In the genomic region with DNA sequence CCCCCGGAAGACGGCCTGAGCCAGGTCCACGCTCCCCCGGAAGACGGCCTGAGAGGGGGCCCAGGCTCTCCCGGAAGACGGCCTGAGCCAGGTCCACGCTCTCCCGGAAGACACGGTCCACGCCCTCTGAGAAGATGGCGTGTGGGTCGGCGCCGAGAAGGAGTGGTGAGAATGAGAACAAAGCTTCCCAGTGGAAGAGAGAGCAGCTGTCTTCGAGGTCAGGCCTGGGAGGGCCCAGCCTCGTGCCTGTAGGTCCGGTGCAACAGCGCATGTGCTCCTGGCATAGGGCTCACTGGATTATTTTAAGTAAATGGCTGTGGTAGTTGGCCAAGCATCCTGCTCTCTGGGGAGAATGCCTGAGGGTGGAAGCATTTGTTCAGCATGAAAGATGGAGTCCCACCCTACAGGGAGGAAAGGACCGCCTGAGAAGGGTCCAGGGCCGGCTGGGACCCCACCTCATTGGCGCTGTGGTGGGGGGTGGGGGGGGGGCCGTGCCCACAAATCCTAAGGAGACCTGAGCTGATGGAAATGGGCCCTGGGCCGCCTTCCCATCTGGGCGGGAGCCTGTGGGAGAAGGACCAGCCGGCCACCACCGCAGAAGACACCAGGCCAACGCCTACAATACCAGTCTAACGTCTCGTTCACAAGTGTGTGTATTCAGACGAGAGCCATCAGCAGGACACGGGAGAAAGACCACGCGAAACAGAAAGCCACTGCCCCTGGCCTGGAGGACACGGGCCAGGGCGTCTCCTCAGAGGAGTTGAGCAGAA, we compare ENCODE assay signal across 20 cellular contexts.
"Had no signal": no experiment of that assay in that cellular context is flagged by ENCODE, and none has a peak within 500 bp of the region (broad histone marks: within the 10 kb centered on the region; RNA-seq: fewer than 3 reads in every experiment).

No MANE protein-coding gene starts in this region.

- H3K36me3 ChIP-seq: colonic mucosa, gastrocnemius medialis, heart right ventricle, lower lobe of right lung, neutrophil, sigmoid colon, thyroid gland, uterus had no signal

- H3K27me3 ChIP-seq: colonic mucosa, gastrocnemius medialis, sigmoid colon, thyroid gland, uterus had no signal

- ATAC-seq: gastrocnemius medialis; heart right ventricle; left lobe of liver; lower lobe of right lung; naive thymus-derived CD4-positive, alpha-beta T cell; psoas muscle had no signal

- H3K4me1 ChIP-seq: colonic mucosa, gastrocnemius medialis, heart right ventricle, lower lobe of right lung, psoas muscle, sigmoid colon, thyroid gland, uterus had no signal

- DNase-seq: colonic mucosa; dermis blood vessel endothelial cell; effector CD4-positive, alpha-beta T cell; gastrocnemius medialis; heart right ventricle; islet precursor cell; lower lobe of right lung; mesenchymal stem cell; midbrain; naive thymus-derived CD4-positive, alpha-beta T cell; nephron progenitor cell; psoas muscle; sigmoid colon; small intestine; stimulated activated CD4-positive, alpha-beta T cell treated with anti-CD3 and anti-CD28 coated beads, Interleukin-2, amount 100 ng/mL, for 48 hours; stimulated activated naive CD4-positive, alpha-beta T cell treated with Interleukin-2 at 50 U/mL for 16 hours; thyroid gland; uterus had no signal

- H3K9me3 ChIP-seq: colonic mucosa, gastrocnemius medialis, heart right ventricle, lower lobe of right lung, neutrophil, psoas muscle, sigmoid colon, thyroid gland, uterus had no signal

- H3K4me3 ChIP-seq: colonic mucosa, gastrocnemius medialis, heart right ventricle, lower lobe of right lung, psoas muscle, sigmoid colon, thyroid gland, uterus had no signal

- H3K27ac ChIP-seq: colonic mucosa, gastrocnemius medialis, heart right ventricle, lower lobe of right lung, neutrophil, psoas muscle, sigmoid colon, thyroid gland, uterus had no signal
